In genomic region chr6:29647927-29648642, GRCh38 we compare ENCODE assay signal across 8 cellular contexts. TPM values are rescaled to one million over a fixed set of nuclear protein-coding genes. Genes with fewer than 3 reads are reported as not detected.
DNase-seq lines count a peak whose midpoint lies in the region; ATAC-seq and TF ChIP-seq lines count a peak whose summit lies in the region.

No MANE protein-coding gene starts in this region.

- no peaks in the 10 kb centered on the region for H3K9me3 ChIP-seq in left ventricle myocardium inferior (replicated peaks)
- no peaks in the 10 kb centered on the region for H3K9me3 ChIP-seq in thoracic aorta

- intact Hi-C loops in left ventricle myocardium inferior (cut with micrococcal nuclease) (no loop called here), cardiac septum (cut with DNase I) (loop anchor here (2.0 kb wide), 1 partner anchor 37 kb away; no protein-coding TSS in a partner anchor)

- H3K27ac ChIP-seq in left ventricle myocardium inferior (replicated peaks) (no peak overlapping the region), thoracic aorta (no peak overlapping the region)

- TF ChIP-seq CTCF in left ventricle myocardium inferior (IDR thresholded peaks at IDR 0.05; ENCODE audit: borderline replicate concordance): peak; percentile 66
- peak; percentile 84 for TF ChIP-seq CTCF in epithelial cell of esophagus (IDR thresholded peaks at IDR 0.05; ENCODE audit: insufficient read depth, low read depth, low read length, missing control alignments)
- TF ChIP-seq CTCF in thoracic aorta (IDR thresholded peaks at IDR 0.05): peak; percentile 53

- H3K4me3 ChIP-seq in left ventricle myocardium inferior (no peak overlapping the region), epithelial cell of esophagus (ENCODE audit: low read length) (no peak overlapping the region), thoracic aorta (no peak overlapping the region)

- no peaks in the 10 kb centered on the region for H3K27me3 ChIP-seq in left ventricle myocardium inferior (ENCODE audit: low read depth)
- no peaks in the 10 kb centered on the region for H3K27me3 ChIP-seq in thoracic aorta (replicated peaks; ENCODE audit: insufficient read depth)

- H3K4me1 ChIP-seq in left ventricle myocardium inferior (peaks cover 11% of the 10 kb centered on the region), thoracic aorta (ENCODE audit: control insufficient read depth in 1 of 2, low read depth in 2 of 2) (peaks cover 0 to 10% of the 10 kb centered on the region in 2 donors)

- no peak for ATAC-seq in thoracic aorta (ENCODE audit: insufficient number of reproducible peaks, low FRiP score, low read depth)

- DNase-seq in left ventricle myocardium inferior (no peak), cardiac septum (ENCODE audit: low spot score) (no peak), NCI-H748 (lab: John Stamatoyannopoulos, UW; ENCODE audit: unreplicated experiment) (peak; percentile 65), epithelial cell of esophagus (ENCODE audit: low read depth) (peak; percentile 66), thoracic aorta (ENCODE audit: low spot score) (no peak), HuH-7.5 (ENCODE audit: low spot score) (no peak)
- DNase-seq in activated naive CD4-positive, alpha-beta T cell treated with anti-CD3 and anti-CD28 coated beads, Interleukin-2, amount 50 U/mL, for 16 hours: no peak
- no peak for DNase-seq in activated naive CD4-positive, alpha-beta T cell (lab: John Stamatoyannopoulos, UW)

- H3K36me3 ChIP-seq in left ventricle myocardium inferior: no peaks in the 10 kb centered on the region
- H3K36me3 ChIP-seq in thoracic aorta: no peaks in the 10 kb centered on the region

RNA-seq across cellular contexts. Expression of gene MOG, which starts 8.8 kb away (rescaled TPM):
- total RNA-seq in left ventricle myocardium inferior (14.7 TPM), cardiac septum (2.0 TPM), thoracic aorta (not detected)

RNA-seq across cellular contexts. Expression of gene GABBR1, which starts 15.1 kb away (rescaled TPM):
- total RNA-seq in left ventricle myocardium inferior (19.3 TPM), cardiac septum (29.5 TPM), thoracic aorta (100 to 1,000 TPM in 1 of 2 donors, 10 to 100 TPM in 1; 63.2 to 112 TPM)

RNA-seq across cellular contexts. Expression of gene ZFP57, which starts 32.9 kb away (rescaled TPM):
- total RNA-seq in left ventricle myocardium inferior: not detected
- total RNA-seq in cardiac septum: not detected
- total RNA-seq in thoracic aorta: 1 to 10 TPM in 1 of 2 donors, not detected in 1; 3.2 TPM

Comparison
In these comparisons a context has a peak if more than half of its experiments do, and no peak if none do; other contexts are left out.
1. DNase-seq: peak in NCI-H748 (single experiment) and epithelial cell of esophagus (single experiment); none in left ventricle myocardium inferior (single experiment), cardiac septum (single experiment), thoracic aorta (single experiment), activated naive CD4-positive, alpha-beta T cell treated with anti-CD3 and anti-CD28 coated beads, Interleukin-2, amount 50 U/mL, for 16 hours (single experiment), activated naive CD4-positive, alpha-beta T cell (0 of 4) and HuH-7.5 (single experiment).
2. Peak in every context shown above with its lines, with median percentiles within 50 percentile points of each other: CTCF ChIP-seq.